Comparison of ENCODE assay signal across 20 cellular contexts in genomic region chr21:28212056-28212455, GRCh38.
"Had no signal": no experiment of that assay in that cellular context is flagged by ENCODE, and none has a peak within 500 bp of the region (broad histone marks: within the 10 kb centered on the region; RNA-seq: fewer than 3 reads in every experiment).

No MANE protein-coding gene starts in this region.

- DNase-seq: esophagus squamous epithelium; foreskin keratinocyte; kidney; left cardiac atrium; mammary epithelial cell; natural killer cell; nucleus accumbens; stimulated activated CD4-positive, alpha-beta T cell treated with anti-CD3 and anti-CD28 coated beads, Interleukin-2, amount 100 ng/mL, for 24 hours; stimulated activated CD4-positive, alpha-beta T cell treated with anti-CD3 and anti-CD28 coated beads, Interleukin-4, amount 100 ng/mL, for 4 hours; stimulated activated naive B cell treated with anti-CD40 and anti-IgM and Interleukin-4, amounts not matched to agents 10 μg/mL and 1 μg/mL and 100 μg/mL, for 72 hours; stimulated activated naive CD8-positive, alpha-beta T cell treated with anti-CD3 and anti-CD28 coated beads, Interleukin-15, amount 100 ng/mL, for 72 hours; transverse colon had no signal

- H3K27me3 ChIP-seq: esophagus squamous epithelium, foreskin keratinocyte, hepatocyte, neural progenitor cell, transverse colon had no signal

- H3K27ac ChIP-seq: esophagus squamous epithelium, foreskin keratinocyte, hepatocyte, neural progenitor cell, parathyroid adenoma, prostate gland, skin epidermis, thoracic aorta, transverse colon had no signal

- H3K9me3 ChIP-seq: esophagus squamous epithelium, prostate gland, thoracic aorta, transverse colon had no signal

- H3K9me3 Mint-ChIP-seq: dendritic cell treated with granulocyte-macrophage colony-stimulating factor and Interleukin-4, amounts not matched to agents 40 ng/mL and 50 ng/mL, for 4 days; neural progenitor cell; stimulated activated naive B cell treated with anti-CD40 and anti-IgM and Interleukin-4, amounts not matched to agents 10 μg/mL and 1 μg/mL and 100 μg/mL, for 72 hours; stimulated activated naive CD8-positive, alpha-beta T cell treated with anti-CD3 and anti-CD28 coated beads, Interleukin-15, amount 100 ng/mL, for 72 hours had no signal

- H3K4me3 ChIP-seq: esophagus squamous epithelium, hepatocyte, neural progenitor cell, prostate gland, skin epidermis, thoracic aorta, transverse colon had no signal

- H3K4me2 ChIP-seq: hepatocyte, neural progenitor cell had no signal

- H3K9ac ChIP-seq: neural progenitor cell, parathyroid adenoma had no signal

- H3K4me1 Mint-ChIP-seq: natural killer cell; neural progenitor cell; stimulated activated naive B cell treated with anti-CD40 and anti-IgM and Interleukin-4, amounts not matched to agents 10 μg/mL and 1 μg/mL and 100 μg/mL, for 72 hours; stimulated activated naive CD8-positive, alpha-beta T cell treated with anti-CD3 and anti-CD28 coated beads, Interleukin-15, amount 100 ng/mL, for 72 hours had no signal

- H3K36me3 ChIP-seq: esophagus squamous epithelium, neural progenitor cell, prostate gland, thoracic aorta, transverse colon had no signal

- ATAC-seq: foreskin keratinocyte; natural killer cell; sciatic nerve; stimulated activated naive B cell treated with anti-CD40 and anti-IgM and Interleukin-4, amounts not matched to agents 10 μg/mL and 1 μg/mL and 100 μg/mL, for 72 hours; stimulated activated naive CD8-positive, alpha-beta T cell treated with anti-CD3 and anti-CD28 coated beads, Interleukin-15, amount 100 ng/mL, for 72 hours had no signal

- H2AFZ ChIP-seq: hepatocyte, neural progenitor cell, parathyroid adenoma had no signal

- H3K27ac Mint-ChIP-seq: dendritic cell treated with granulocyte-macrophage colony-stimulating factor and Interleukin-4, amounts not matched to agents 40 ng/mL and 50 ng/mL, for 4 days; natural killer cell; neural progenitor cell; stimulated activated naive B cell treated with anti-CD40 and anti-IgM and Interleukin-4, amounts not matched to agents 10 μg/mL and 1 μg/mL and 100 μg/mL, for 72 hours; stimulated activated naive CD8-positive, alpha-beta T cell treated with anti-CD3 and anti-CD28 coated beads, Interleukin-15, amount 100 ng/mL, for 72 hours had no signal

- H3K36me3 Mint-ChIP-seq: natural killer cell; neural progenitor cell; stimulated activated naive B cell treated with anti-CD40 and anti-IgM and Interleukin-4, amounts not matched to agents 10 μg/mL and 1 μg/mL and 100 μg/mL, for 72 hours had no signal

- H3K79me2 ChIP-seq: hepatocyte, parathyroid adenoma had no signal

- FAIRE-seq: kidney had no signal

- H3K27me3 Mint-ChIP-seq: dendritic cell treated with granulocyte-macrophage colony-stimulating factor and Interleukin-4, amounts not matched to agents 40 ng/mL and 50 ng/mL, for 4 days; stimulated activated naive B cell treated with anti-CD40 and anti-IgM and Interleukin-4, amounts not matched to agents 10 μg/mL and 1 μg/mL and 100 μg/mL, for 72 hours; stimulated activated naive CD8-positive, alpha-beta T cell treated with anti-CD3 and anti-CD28 coated beads, Interleukin-15, amount 100 ng/mL, for 72 hours had no signal

- H3K4me1 ChIP-seq: foreskin keratinocyte, neural progenitor cell, parathyroid adenoma, prostate gland had no signal

- H3K4me3 Mint-ChIP-seq: dendritic cell treated with granulocyte-macrophage colony-stimulating factor and Interleukin-4, amounts not matched to agents 40 ng/mL and 50 ng/mL, for 4 days; natural killer cell; neural progenitor cell; stimulated activated naive B cell treated with anti-CD40 and anti-IgM and Interleukin-4, amounts not matched to agents 10 μg/mL and 1 μg/mL and 100 μg/mL, for 72 hours; stimulated activated naive CD8-positive, alpha-beta T cell treated with anti-CD3 and anti-CD28 coated beads, Interleukin-15, amount 100 ng/mL, for 72 hours had no signal
